14 cellular contexts compared by ENCODE assay signal in genomic region chrX:40088803-40089540, GRCh38. TPM values are rescaled to one million over a fixed set of nuclear protein-coding genes. Genes with fewer than 3 reads are reported as not detected.
A peak's percentile ranks its signal among the peaks of the same experiment; 100 is the strongest.
DNase-seq lines count a peak whose midpoint lies in the region; TF ChIP-seq lines count a peak whose summit lies in the region.
"Had no signal": no experiment of that assay in that cellular context is flagged by ENCODE, and none has a peak within 500 bp of the region (broad histone marks: within the 10 kb centered on the region; RNA-seq: fewer than 3 reads in every experiment).

No MANE protein-coding gene starts in this region.

- no peak overlapping the region for H2BK5ac ChIP-seq in mesenchymal stem cell (ENCODE audit: low read depth, low read length, poor library complexity, severe bottlenecking)

- no peak overlapping the region for H3K9ac ChIP-seq in mesenchymal stem cell (ENCODE audit: low read length)
- H3K9ac ChIP-seq: parathyroid adenoma had no signal

- H2AFZ ChIP-seq in mesenchymal stem cell (ENCODE audit: low read depth, low read length): no peak overlapping the region
- H2AFZ ChIP-seq: parathyroid adenoma had no signal

- H4K8ac ChIP-seq in mesenchymal stem cell (ENCODE audit: low read length): no peak overlapping the region

- no peak overlapping the region for H3K4me3 ChIP-seq in adrenal gland
- H3K4me3 ChIP-seq in mesenchymal stem cell (ENCODE audit: insufficient read depth in 1 of 2, low read depth in 1 of 2, low read length in 2 of 2): no peak overlapping the region

- H3K23ac ChIP-seq in mesenchymal stem cell (ENCODE audit: low read length in 2 of 2): no peak overlapping the region

- H2AK5ac ChIP-seq in mesenchymal stem cell (ENCODE audit: low read length, severe bottlenecking): no peak overlapping the region

- no peaks in the 10 kb centered on the region for H3K36me3 ChIP-seq in adrenal gland (replicated peaks in 1 of 2)
- H3K36me3 ChIP-seq in mesenchymal stem cell (ENCODE audit: control insufficient read depth in 1 of 2, insufficient read depth in 2 of 2, low read depth in 1 of 2, low read length in 2 of 2): peaks cover 0 to 5% of the 10 kb centered on the region in 2 experiments

- TF ChIP-seq CTCF in adrenal gland (IDR thresholded peaks at IDR 0.05): no peak
- TF ChIP-seq CTCF in type B pancreatic cell (conservative IDR thresholded peaks at IDR 0.05): no peak

- H2BK12ac ChIP-seq in mesenchymal stem cell (ENCODE audit: low read length in 2 of 2): no peak overlapping the region

- no peaks in the 10 kb centered on the region for H3K79me1 ChIP-seq in mesenchymal stem cell (replicated peaks; ENCODE audit: low read length, poor library complexity, severe bottlenecking)

- H3K27ac ChIP-seq in adrenal gland: peak overlapping the region in 3 of 5 donors; percentile 45 to 74 (median 68)
- H3K27ac ChIP-seq in mesenchymal stem cell (ENCODE audit: low read length, poor library complexity, severe bottlenecking): no peak overlapping the region
- H3K27ac ChIP-seq: parathyroid adenoma had no signal

- H3K36me3 Mint-ChIP-seq in activated naive CD4-positive, alpha-beta T cell treated with anti-CD3 and anti-CD28 coated beads, Interleukin-2, amount 50 U/mL, for 24 hours: peaks cover 3% of the 10 kb centered on the region
- H3K36me3 Mint-ChIP-seq in activated naive CD4-positive, alpha-beta T cell treated with anti-CD3 and anti-CD28 coated beads, Interleukin-2, amount 10 ng/mL, durations not matched to agents 7 days and 5 days: peaks cover 25% of the 10 kb centered on the region
- H3K36me3 Mint-ChIP-seq in type B pancreatic cell: peaks cover 4% of the 10 kb centered on the region

- peaks cover 75% of the 10 kb centered on the region for H3K4me1 Mint-ChIP-seq in activated naive CD4-positive, alpha-beta T cell treated with anti-CD3 and anti-CD28 coated beads, Interleukin-2, amount 50 U/mL, for 24 hours
- peaks cover 73% of the 10 kb centered on the region for H3K4me1 Mint-ChIP-seq in activated naive CD4-positive, alpha-beta T cell treated with anti-CD3 and anti-CD28 coated beads, Interleukin-2, amount 10 ng/mL, durations not matched to agents 7 days and 5 days
- peaks cover 60% of the 10 kb centered on the region for H3K4me1 Mint-ChIP-seq in type B pancreatic cell (ENCODE audit: unreplicated experiment)

- H3K18ac ChIP-seq in mesenchymal stem cell (ENCODE audit: low read depth in 1 of 2, low read length in 2 of 2): peak overlapping the region in 1 of 2 experiments; percentile 34

- 37 to 63% (median 50%) methylated on average over 9 of the region's 9 CpGs for WGBS in adrenal gland, 4 donors
- WGBS in mesenchymal stem cell: 56% methylated on average over 6 of the region's 9 CpGs

- CTCF ChIA-PET in activated naive CD4-positive, alpha-beta T cell treated with anti-CD3 and anti-CD28 coated beads, Interleukin-2, amount 10 ng/mL, durations not matched to agents 7 days and 5 days (lab: Charles Lee): no interaction called here

- H3K27me3 ChIP-seq in adrenal gland (peaks cover 19% of the 10 kb centered on the region), mesenchymal stem cell (ENCODE audit: control insufficient read depth in 1 of 2, insufficient read depth in 1 of 2, low read length in 2 of 2) (peaks cover 0 to 83% of the 10 kb centered on the region in 2 experiments)

- no peak overlapping the region for H4K91ac ChIP-seq in mesenchymal stem cell (ENCODE audit: low read length)

- TF ChIP-seq POLR2A in adrenal gland (IDR thresholded peaks at IDR 0.05): no peak

- H3K9me3 Mint-ChIP-seq in activated naive CD4-positive, alpha-beta T cell treated with anti-CD3 and anti-CD28 coated beads, Interleukin-2, amount 50 U/mL, for 24 hours: no peaks in the 10 kb centered on the region
- H3K9me3 Mint-ChIP-seq in activated naive CD4-positive, alpha-beta T cell treated with anti-CD3 and anti-CD28 coated beads, Interleukin-2, amount 10 ng/mL, durations not matched to agents 7 days and 5 days: no peaks in the 10 kb centered on the region
- H3K9me3 Mint-ChIP-seq in type B pancreatic cell: no peaks in the 10 kb centered on the region
- H3K9me3 Mint-ChIP-seq: HFFc6 had no signal

- H3K4me2 ChIP-seq in mesenchymal stem cell (ENCODE audit: low read length, poor library complexity, severe bottlenecking): no peak overlapping the region

- H3K14ac ChIP-seq in mesenchymal stem cell (ENCODE audit: low read length in 2 of 2): no peak overlapping the region

- H3K4me3 Mint-ChIP-seq in activated naive CD4-positive, alpha-beta T cell treated with anti-CD3 and anti-CD28 coated beads, Interleukin-2, amount 50 U/mL, for 24 hours: peak overlapping the region; percentile 59
- H3K4me3 Mint-ChIP-seq in activated naive CD4-positive, alpha-beta T cell treated with anti-CD3 and anti-CD28 coated beads, Interleukin-2, amount 10 ng/mL, durations not matched to agents 7 days and 5 days: no peak overlapping the region
- peak overlapping the region; percentile 68 for H3K4me3 Mint-ChIP-seq in type B pancreatic cell
- H3K4me3 Mint-ChIP-seq: HFFc6 had no signal

- H3K4ac ChIP-seq in mesenchymal stem cell (ENCODE audit: low read depth in 1 of 2, low read length in 2 of 2): peak overlapping the region in 1 of 2 experiments; percentile 41

- H3K9me3 ChIP-seq in adrenal gland (replicated peaks in 1 of 3): no peaks in the 10 kb centered on the region
- no peaks in the 10 kb centered on the region for H3K9me3 ChIP-seq in mesenchymal stem cell (ENCODE audit: control insufficient read depth, low read length)

- intact Hi-C loops in adrenal gland (cut with DNase I): no loop called here

- no peak overlapping the region for H2BK120ac ChIP-seq in mesenchymal stem cell (ENCODE audit: low read depth, low read length)

- no peaks in the 10 kb centered on the region for H3K27me3 Mint-ChIP-seq in activated naive CD4-positive, alpha-beta T cell treated with anti-CD3 and anti-CD28 coated beads, Interleukin-2, amount 50 U/mL, for 24 hours
- H3K27me3 Mint-ChIP-seq in activated naive CD4-positive, alpha-beta T cell treated with anti-CD3 and anti-CD28 coated beads, Interleukin-2, amount 10 ng/mL, durations not matched to agents 7 days and 5 days: no peaks in the 10 kb centered on the region
- peaks cover 15% of the 10 kb centered on the region for H3K27me3 Mint-ChIP-seq in type B pancreatic cell

- H2BK15ac ChIP-seq in mesenchymal stem cell (ENCODE audit: low read depth, poor library complexity, severe bottlenecking): no peak overlapping the region

- peak overlapping the region; percentile 42 for H3K27ac Mint-ChIP-seq in activated naive CD4-positive, alpha-beta T cell treated with anti-CD3 and anti-CD28 coated beads, Interleukin-2, amount 50 U/mL, for 24 hours
- H3K27ac Mint-ChIP-seq in activated naive CD4-positive, alpha-beta T cell treated with anti-CD3 and anti-CD28 coated beads, Interleukin-2, amount 10 ng/mL, durations not matched to agents 7 days and 5 days: no peak overlapping the region
- H3K27ac Mint-ChIP-seq in type B pancreatic cell: no peak overlapping the region

- H3K4me1 ChIP-seq in adrenal gland (replicated peaks in 1 of 2) (peaks cover 6 to 49% of the 10 kb centered on the region in 2 donors), mesenchymal stem cell (ENCODE audit: control insufficient read depth, insufficient read depth, low read depth, low read length) (peaks cover 30% of the 10 kb centered on the region)

- DNase-seq in activated naive CD4-positive, alpha-beta T cell treated with anti-CD3 and anti-CD28 coated beads, Interleukin-2, amount 10 ng/mL, durations not matched to agents 7 days and 5 days: no peak
- DNase-seq in adrenal gland: no peak
- DNase-seq in mesenchymal stem cell: peak; percentile 2
- DNase-seq in type B pancreatic cell (ENCODE audit: extremely low spot score, unreplicated experiment): no peak
- no peak for DNase-seq in DMS153 treated with DMSO at 0.1 percent for 48 hours (lab: John Stamatoyannopoulos, UW; ENCODE audit: unreplicated experiment)
- no peak for DNase-seq in NK-92 (lab: John Stamatoyannopoulos, UW; ENCODE audit: unreplicated experiment)
- no peak for DNase-seq in inferior parietal cortex (ENCODE audit: extremely low spot score)
- DNase-seq: activated CD8-positive, alpha-beta memory T cell treated with anti-CD3 and anti-CD28 coated beads, Interleukin-2, amount 50 U/mL, for 48 hours; anterior cingulate cortex; foreskin melanocyte; HFFc6; SHP77 treated with DMSO at 0.1 percent for 48 hours had no signal

RNA-seq across cellular contexts. Expression of gene BCOR, which starts 8.8 kb away (rescaled TPM):
- total RNA-seq in adrenal gland (10 to 100 TPM; 21.7 to 42.9 (median 30.6) TPM), type B pancreatic cell (ENCODE audit: low replicate concordance) (27.2 and 37.3 TPM in 2 replicates)
- polyA plus RNA-seq in adrenal gland: 10 to 100 TPM; 13.7 to 16.0 (median 14.0) TPM
- polyA plus RNA-seq in mesenchymal stem cell (2013, experiment 1 of 2): 16.0 TPM
- 14.9 TPM for polyA plus RNA-seq in mesenchymal stem cell (2013, experiment 2 of 2)
